22 cellular contexts compared by ENCODE assay signal in the genomic region with DNA sequence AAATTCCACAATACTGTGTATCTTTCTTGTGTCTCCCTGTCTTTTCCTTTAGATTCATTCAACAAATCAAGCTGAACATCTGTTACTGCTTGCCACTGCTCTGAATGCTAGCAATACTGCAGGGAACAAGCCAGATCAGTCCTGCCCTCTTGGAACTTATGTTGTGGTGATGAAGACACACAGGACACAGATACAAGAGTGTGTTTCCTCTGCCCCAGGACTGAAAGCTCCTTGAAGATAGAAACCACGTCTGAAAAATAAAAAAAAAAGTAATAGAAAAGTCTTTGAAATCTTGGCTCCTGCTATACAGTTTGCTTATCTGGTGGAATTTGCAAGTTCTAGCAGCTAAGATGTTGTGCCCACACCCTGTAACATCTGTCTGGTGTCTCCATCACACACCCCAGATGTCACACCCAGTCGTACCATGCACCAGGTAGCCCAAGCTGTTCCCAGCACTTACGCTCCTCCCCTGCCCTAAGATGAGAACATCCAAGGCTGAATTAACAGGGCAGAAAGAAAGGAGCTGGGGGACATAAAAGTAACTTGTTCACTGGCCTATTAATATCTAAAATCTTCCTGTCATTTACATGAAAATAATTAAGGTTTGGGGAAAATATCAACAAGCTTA.
"Had no signal": no experiment of that assay in that cellular context is flagged by ENCODE, and none has a peak within 500 bp of the region (broad histone marks: within the 10 kb centered on the region; RNA-seq: fewer than 3 reads in every experiment).

No MANE protein-coding gene starts in this region.

- DNase-seq: dermis blood vessel endothelial cell; effector memory CD4-positive, alpha-beta T cell; erythroblast; hypothalamus; immature natural killer cell; naive thymus-derived CD4-positive, alpha-beta T cell; stimulated activated CD4-positive, alpha-beta T cell treated with anti-CD3 and anti-CD28 coated beads, Interleukin-12 subunit alpha, Interleukin-12 subunit beta, amount 100 ng/mL, for 4 hours; stimulated activated CD4-positive, alpha-beta T cell treated with anti-CD3 and anti-CD28 coated beads, Interleukin-1b, Interleukin-23, amount 100 ng/mL, for 48 hours; stimulated activated CD4-positive, alpha-beta T cell treated with anti-CD3 and anti-CD28 coated beads, Interleukin-4, amount 100 ng/mL, for 1 hour; stimulated activated CD8-positive, alpha-beta memory T cell treated with anti-CD3 and anti-CD28 coated beads, Interleukin-4, amount 100 ng/mL, for 48 hours; stimulated activated naive CD4-positive, alpha-beta T cell; stimulated activated naive CD8-positive, alpha-beta T cell treated with anti-CD3 and anti-CD28 coated beads, Interleukin-15, amount 100 ng/mL, for 72 hours; trophoblast cell had no signal

- H3K9me3 ChIP-seq: prostate gland, right atrium auricular region, suprapubic skin had no signal

- H3K36me3 ChIP-seq: neural progenitor cell, prostate gland, right atrium auricular region, suprapubic skin had no signal

- H3K4me1 ChIP-seq: prostate gland, right atrium auricular region had no signal

- H3K4me3 ChIP-seq: coronary artery, lung, neural progenitor cell, prostate gland, right atrium auricular region, smooth muscle cell, suprapubic skin had no signal

- H3K27me3 ChIP-seq: neural progenitor cell, right atrium auricular region had no signal

- H3K27ac ChIP-seq: coronary artery, neural progenitor cell, prostate gland, right atrium auricular region, suprapubic skin had no signal

- ATAC-seq: left lobe of liver; naive thymus-derived CD4-positive, alpha-beta T cell; sciatic nerve; stimulated activated naive CD8-positive, alpha-beta T cell treated with anti-CD3 and anti-CD28 coated beads, Interleukin-15, amount 100 ng/mL, for 72 hours had no signal
